In the genomic region with DNA sequence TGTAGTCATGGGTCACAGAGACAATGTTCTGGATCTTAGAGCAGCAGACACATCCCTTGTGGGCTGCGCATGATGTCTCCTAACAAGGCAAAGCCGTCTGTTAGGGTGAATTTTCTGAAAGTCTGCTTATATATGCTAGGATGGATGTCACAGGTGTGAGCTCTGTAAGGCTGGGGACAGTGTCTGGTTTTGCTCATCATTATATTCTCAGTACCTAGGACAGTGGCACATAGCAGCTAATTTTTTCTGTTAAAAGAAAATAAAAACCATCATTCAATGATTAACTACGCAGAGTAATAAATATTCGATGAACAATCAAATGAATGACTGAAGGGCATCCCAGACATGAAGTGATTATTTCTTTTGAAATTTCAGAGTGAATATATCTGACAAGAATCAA, we compare ENCODE assay signal across 32 cellular contexts.
"Had no signal": no experiment of that assay in that cellular context is flagged by ENCODE, and none has a peak within 500 bp of the region (broad histone marks: within the 10 kb centered on the region; RNA-seq: fewer than 3 reads in every experiment).

No MANE protein-coding gene starts in this region.

- H3K27ac Mint-ChIP-seq: activated naive CD4-positive, alpha-beta T cell treated with anti-CD3 and anti-CD28 coated beads for 36 hours; activated naive CD8-positive, alpha-beta T cell treated with anti-CD3 and anti-CD28 coated beads for 36 hours; activated T-helper 1 cell treated with anti-CD3 and anti-CD28 coated beads, Interleukin-12 subunit alpha, Interleukin-12 subunit beta, Interleukin-2, Interleukin-4 antibody, amounts not matched to agents 30 ng/mL and 10 ng/mL and 1 ng/mL, durations not matched to agents 14 hours and 24 hours and 36 hours; brain; effector memory CD8-positive, alpha-beta T cell; naive thymus-derived CD4-positive, alpha-beta T cell; stimulated activated effector memory CD8-positive, alpha-beta T cell treated with anti-CD3 and anti-CD28 coated beads, Interleukin-12 subunit alpha, Interleukin-12 subunit beta, amount 100 ng/mL, for 72 hours; stimulated activated naive CD8-positive, alpha-beta T cell treated with anti-CD3 and anti-CD28 coated beads, Interleukin-15, Interleukin-2, amounts not matched to agents 100 ng/mL and 50 ng/mL, for 24 hours; T-helper 2 cell treated with Interferon-gamma antibody and Interleukin-4, amounts not matched to agents 5 μg/mL and 100 μg/mL, for 36 hours; type B pancreatic cell had no signal

- H3K27me3 ChIP-seq: adrenal gland, cardiac muscle cell, gastrocnemius medialis, ovary, sigmoid colon, uterus had no signal

- H3K4me1 ChIP-seq: adrenal gland, gastrocnemius medialis, prostate gland, sigmoid colon, uterus had no signal

- H3K4me3 ChIP-seq: adrenal gland, cardiac muscle cell, coronary artery, gastrocnemius medialis, ovary, prostate gland, sigmoid colon, thoracic aorta, uterus had no signal

- H3K9me3 Mint-ChIP-seq: activated naive CD4-positive, alpha-beta T cell treated with anti-CD3 and anti-CD28 coated beads for 36 hours; activated naive CD8-positive, alpha-beta T cell treated with anti-CD3 and anti-CD28 coated beads for 36 hours; activated T-helper 1 cell treated with anti-CD3 and anti-CD28 coated beads, Interleukin-12 subunit alpha, Interleukin-12 subunit beta, Interleukin-2, Interleukin-4 antibody, amounts not matched to agents 30 ng/mL and 10 ng/mL and 1 ng/mL, durations not matched to agents 14 hours and 24 hours and 36 hours; brain; effector memory CD8-positive, alpha-beta T cell; stimulated activated effector memory CD8-positive, alpha-beta T cell treated with anti-CD3 and anti-CD28 coated beads, Interleukin-12 subunit alpha, Interleukin-12 subunit beta, amount 100 ng/mL, for 72 hours; stimulated activated naive CD8-positive, alpha-beta T cell treated with anti-CD3 and anti-CD28 coated beads, Interleukin-15, Interleukin-2, amounts not matched to agents 100 ng/mL and 50 ng/mL, for 24 hours; T-helper 2 cell treated with Interferon-gamma antibody and Interleukin-4, amounts not matched to agents 5 μg/mL and 100 μg/mL, for 36 hours; type B pancreatic cell had no signal

- H3K9me3 ChIP-seq: adrenal gland, gastrocnemius medialis, ovary, prostate gland, sigmoid colon, thoracic aorta, uterus had no signal

- H3K4me3 Mint-ChIP-seq: activated naive CD4-positive, alpha-beta T cell treated with anti-CD3 and anti-CD28 coated beads for 36 hours; activated naive CD8-positive, alpha-beta T cell treated with anti-CD3 and anti-CD28 coated beads for 36 hours; activated T-helper 1 cell treated with anti-CD3 and anti-CD28 coated beads, Interleukin-12 subunit alpha, Interleukin-12 subunit beta, Interleukin-2, Interleukin-4 antibody, amounts not matched to agents 30 ng/mL and 10 ng/mL and 1 ng/mL, durations not matched to agents 14 hours and 24 hours and 36 hours; brain; effector memory CD8-positive, alpha-beta T cell; naive thymus-derived CD4-positive, alpha-beta T cell; stimulated activated effector memory CD8-positive, alpha-beta T cell treated with anti-CD3 and anti-CD28 coated beads, Interleukin-12 subunit alpha, Interleukin-12 subunit beta, amount 100 ng/mL, for 72 hours; stimulated activated naive CD8-positive, alpha-beta T cell treated with anti-CD3 and anti-CD28 coated beads, Interleukin-15, Interleukin-2, amounts not matched to agents 100 ng/mL and 50 ng/mL, for 24 hours; T-helper 2 cell treated with Interferon-gamma antibody and Interleukin-4, amounts not matched to agents 5 μg/mL and 100 μg/mL, for 36 hours; type B pancreatic cell had no signal

- H3K27me3 Mint-ChIP-seq: type B pancreatic cell had no signal

- H3K4me1 Mint-ChIP-seq: activated naive CD8-positive, alpha-beta T cell treated with anti-CD3 and anti-CD28 coated beads for 36 hours; brain; naive thymus-derived CD4-positive, alpha-beta T cell; stimulated activated effector memory CD8-positive, alpha-beta T cell treated with anti-CD3 and anti-CD28 coated beads, Interleukin-12 subunit alpha, Interleukin-12 subunit beta, amount 100 ng/mL, for 72 hours had no signal

- DNase-seq: activated CD4-positive, alpha-beta T cell treated with anti-CD3 and anti-CD28 coated beads for 48 hours; activated CD4-positive, alpha-beta T cell treated with anti-CD3 and anti-CD28 coated beads, Interleukin-2, amount 50 U/mL, for 48 hours; activated CD8-positive, alpha-beta memory T cell treated with anti-CD3 and anti-CD28 coated beads, Interleukin-2, amount 50 U/mL, for 4 hours; activated effector memory CD4-positive, alpha-beta T cell treated with anti-CD3 and anti-CD28 coated beads, Interleukin-2, amount 50 U/mL, for 16 hours; activated naive CD4-positive, alpha-beta T cell treated with anti-CD3 and anti-CD28 coated beads for 36 hours; activated naive CD8-positive, alpha-beta T cell treated with anti-CD3 and anti-CD28 coated beads for 36 hours; activated T-cell treated with anti-CD3 and anti-CD28 coated beads, Interleukin-2, amount 50 U/mL, for 1 hour; aorta; cerebellar nuclear complex; gastrocnemius medialis; glutamatergic neuron; islet precursor cell; left cardiac atrium; ovary; sigmoid colon; stimulated activated CD4-positive, alpha-beta T cell treated with anti-CD3 and anti-CD28 coated beads, Interleukin-4, amount 100 ng/mL, for 24 hours; uterus had no signal

- H3K36me3 ChIP-seq: adrenal gland, cardiac muscle cell, gastrocnemius medialis, ovary, prostate gland, sigmoid colon, thoracic aorta, uterus had no signal

- ATAC-seq: activated CD4-positive, CD25-positive, alpha-beta regulatory T cell treated with anti-CD3 and anti-CD28 coated beads, Interleukin-2, amount 50 U/mL, for 24 hours; gastrocnemius medialis; stimulated activated effector memory CD8-positive, alpha-beta T cell treated with anti-CD3 and anti-CD28 coated beads, Interleukin-12 subunit alpha, Interleukin-12 subunit beta, amount 100 ng/mL, for 72 hours had no signal

- H3K36me3 Mint-ChIP-seq: activated naive CD8-positive, alpha-beta T cell treated with anti-CD3 and anti-CD28 coated beads for 36 hours; brain; naive thymus-derived CD4-positive, alpha-beta T cell; stimulated activated effector memory CD8-positive, alpha-beta T cell treated with anti-CD3 and anti-CD28 coated beads, Interleukin-12 subunit alpha, Interleukin-12 subunit beta, amount 100 ng/mL, for 72 hours; type B pancreatic cell had no signal

- H3K27ac ChIP-seq: adrenal gland, cardiac muscle cell, coronary artery, gastrocnemius medialis, ovary, prostate gland, sigmoid colon, thoracic aorta, uterus, VCaP had no signal
